ENCODE assay signal across 10 cellular contexts in the genomic region with DNA sequence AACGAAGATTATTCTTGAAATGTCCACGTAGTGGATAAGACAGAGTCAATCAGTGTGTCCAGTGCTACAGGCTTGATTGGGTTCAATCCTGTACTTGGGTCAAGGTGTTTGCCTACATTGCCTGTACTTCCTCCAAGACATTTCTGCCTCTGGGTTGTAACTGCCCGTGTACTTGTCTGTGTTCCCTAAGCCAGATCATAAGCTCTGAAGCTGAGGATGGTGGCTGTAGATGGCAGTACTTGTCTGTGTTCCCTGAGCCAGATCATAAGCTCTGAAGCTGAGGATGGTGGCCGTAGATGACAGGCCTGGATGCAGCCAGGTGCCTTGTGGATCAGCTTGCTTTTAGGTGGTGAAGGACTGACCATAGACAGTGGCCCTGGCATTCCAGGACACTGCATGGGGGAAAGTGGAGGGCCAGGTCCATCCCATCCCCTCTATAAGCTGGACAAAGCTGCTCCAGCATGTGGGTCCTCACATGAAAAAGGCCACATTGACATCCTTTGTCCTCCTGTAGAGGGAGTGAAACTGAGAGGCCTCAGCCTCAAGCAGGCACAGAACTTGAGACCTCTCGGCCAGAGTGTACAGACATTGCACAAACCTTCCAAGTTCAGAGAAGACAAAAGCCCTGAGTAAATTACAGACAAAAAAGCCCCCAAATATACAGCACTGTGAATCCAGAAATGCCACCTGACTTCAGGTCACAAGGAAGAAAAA. TPM values are rescaled to one million over a fixed set of nuclear protein-coding genes. Genes with fewer than 3 reads are reported as not detected.
DNase-seq lines count a peak whose midpoint lies in the region; ATAC-seq, FAIRE-seq and TF ChIP-seq lines count a peak whose summit lies in the region.
"Had no signal": no experiment of that assay in that cellular context is flagged by ENCODE, and none has a peak within 500 bp of the region (broad histone marks: within the 10 kb centered on the region; RNA-seq: fewer than 3 reads in every experiment).

No MANE protein-coding gene starts in this region.

- no peak for DNase-seq in cardiac muscle cell (ENCODE audit: low read depth in 1 of 2, low spot score in 1 of 2)
- no peak for DNase-seq in Right ventricle myocardium superior
- no peak for DNase-seq in RWPE1 (ENCODE audit: low spot score)
- no peak for DNase-seq in effector memory CD8-positive, alpha-beta T cell
- no peak for DNase-seq in type B pancreatic cell (ENCODE audit: extremely low spot score, unreplicated experiment)
- no peak for DNase-seq in NCI-H345 (lab: John Stamatoyannopoulos, UW)
- DNase-seq in Ammon's horn (ENCODE audit: low spot score): no peak
- no peak for DNase-seq in HTR-8/SVneo (ENCODE audit: insufficient read length, low spot score)
- DNase-seq: NCI-H524 treated with DMSO at 0.1 percent for 48 hours had no signal

- peak overlapping the region; percentile 92 to 93 for H3K4me3 Mint-ChIP-seq in effector memory CD8-positive, alpha-beta T cell
- peak overlapping the region; percentile 20 for H3K4me3 Mint-ChIP-seq in type B pancreatic cell

- H3K4me1 ChIP-seq in cardiac muscle cell (ENCODE audit: low read depth): peaks cover 3% of the 10 kb centered on the region

- peak overlapping the region; percentile 25 for H3K27ac ChIP-seq in cardiac muscle cell
- peak overlapping the region; percentile 76 for H3K27ac ChIP-seq in RWPE1
- H3K27ac ChIP-seq: epithelial cell of prostate had no signal

- CTCF ChIA-PET in RWPE1 (lab: Yijun Ruan, JAX): interaction anchor here (1.8 kb wide), 1 partner anchor 24 kb away, joined by 9 read pairs; no protein-coding TSS in a partner anchor

- H3K27ac Mint-ChIP-seq in effector memory CD8-positive, alpha-beta T cell: peak overlapping the region; percentile 96 to 98
- H3K27ac Mint-ChIP-seq in type B pancreatic cell: no peak overlapping the region

- no peaks in the 10 kb centered on the region for H3K9me3 ChIP-seq in cardiac muscle cell (ENCODE audit: low read depth)

- POLR2A ChIA-PET in RWPE1 (lab: Yijun Ruan, JAX; ENCODE audit: low non-redundant PET): no interaction called here

- H3K36me3 ChIP-seq in cardiac muscle cell: peaks cover 18% of the 10 kb centered on the region

- peaks cover 49% of the 10 kb centered on the region for H3K36me3 Mint-ChIP-seq in effector memory CD8-positive, alpha-beta T cell (ENCODE audit: insufficient read depth)
- peaks cover 10% of the 10 kb centered on the region for H3K36me3 Mint-ChIP-seq in type B pancreatic cell

- no peaks in the 10 kb centered on the region for H3K9me3 Mint-ChIP-seq in effector memory CD8-positive, alpha-beta T cell
- no peaks in the 10 kb centered on the region for H3K9me3 Mint-ChIP-seq in type B pancreatic cell

- H3K4me3 ChIP-seq in cardiac muscle cell: no peak overlapping the region

- peaks cover 33 to 41% of the 10 kb centered on the region in 2 donors for H3K4me1 Mint-ChIP-seq in effector memory CD8-positive, alpha-beta T cell (ENCODE audit: low read depth in 2 of 2)
- H3K4me1 Mint-ChIP-seq in type B pancreatic cell (ENCODE audit: unreplicated experiment): peaks cover 11% of the 10 kb centered on the region

- ATAC-seq in Right ventricle myocardium superior (ENCODE audit: poor library complexity): no peak
- ATAC-seq in effector memory CD8-positive, alpha-beta T cell (replicated peaks): no peak

- intact Hi-C loops in Right ventricle myocardium superior (cut with DNase I): no loop called here

- H3K27me3 ChIP-seq in cardiac muscle cell: no peaks in the 10 kb centered on the region

- no peak for FAIRE-seq in HTR-8/SVneo (lab: Jason Lieb, UNC)

- no peak for TF ChIP-seq CTCF in cardiac muscle cell (IDR thresholded peaks at IDR 0.05; ENCODE audit: low read depth, low read length)
- TF ChIP-seq CTCF in RWPE1 (conservative IDR thresholded peaks at IDR 0.05; ENCODE audit: low read depth): no peak
- TF ChIP-seq CTCF in type B pancreatic cell (conservative IDR thresholded peaks at IDR 0.05): no peak

- H3K27me3 Mint-ChIP-seq in effector memory CD8-positive, alpha-beta T cell: no peaks in the 10 kb centered on the region
- H3K27me3 Mint-ChIP-seq in type B pancreatic cell: no peaks in the 10 kb centered on the region

RNA-seq across cellular contexts. Expression of gene SRM, which starts 2.0 kb away (rescaled TPM):
- total RNA-seq in cardiac muscle cell: 48.6 and 62.8 TPM in 2 replicates
- 108 and 184 TPM in 2 replicates for polyA plus RNA-seq in cardiac muscle cell
- total RNA-seq in Right ventricle myocardium superior: 47.2 TPM
- total RNA-seq in type B pancreatic cell (ENCODE audit: low replicate concordance): 61.5 and 92.6 TPM in 2 replicates

RNA-seq across cellular contexts. Expression of gene MASP2, which starts 14.8 kb away (rescaled TPM):
- not detected in 2 replicates for total RNA-seq in cardiac muscle cell
- polyA plus RNA-seq in cardiac muscle cell: 0.39 and 0.40 TPM in 2 replicates
- total RNA-seq in Right ventricle myocardium superior: not detected
- total RNA-seq in type B pancreatic cell (ENCODE audit: low replicate concordance): 0.29 and 0.34 TPM in 2 replicates

RNA-seq across cellular contexts. Expression of gene EXOSC10, which starts 37.9 kb away (rescaled TPM):
- 52.0 and 52.3 TPM in 2 replicates for total RNA-seq in cardiac muscle cell
- 69.3 and 79.0 TPM in 2 replicates for polyA plus RNA-seq in cardiac muscle cell
- total RNA-seq in Right ventricle myocardium superior: 15.8 TPM
- 63.5 and 81.8 TPM in 2 replicates for total RNA-seq in type B pancreatic cell (ENCODE audit: low replicate concordance)

RNA-seq across cellular contexts. Expression of gene TARDBP, which starts 49.4 kb away (rescaled TPM):
- 67.0 and 102 TPM in 2 replicates for total RNA-seq in cardiac muscle cell
- polyA plus RNA-seq in cardiac muscle cell: 189 and 213 TPM in 2 replicates
- total RNA-seq in Right ventricle myocardium superior: 106 TPM
- 153 and 188 TPM in 2 replicates for total RNA-seq in type B pancreatic cell (ENCODE audit: low replicate concordance)
